ENCODE assay signal across 1 cellular context in genomic region chr5:178394074-178394473, GRCh38.
TF ChIP-seq lines count a peak whose summit lies in the region.

No MANE protein-coding gene starts in this region.

TF ChIP-seq in WTC11, 78 proteins besides CTCF, POLR2A, EP300 and RAD21 (continued from another document):
- TF ChIP-seq FOXJ3 (CRISPR knock-in tag; IDR thresholded peaks at IDR 0.05; ENCODE audit: borderline replicate concordance) (no peak), ZNF263 (CRISPR knock-in tag; IDR thresholded peaks at IDR 0.05; ENCODE audit: low read depth) (no peak), NFE2L1 (CRISPR knock-in tag; IDR thresholded peaks at IDR 0.05) (no peak), IRF2 (CRISPR knock-in tag; IDR thresholded peaks at IDR 0.05; ENCODE audit: borderline replicate concordance, low read depth) (no peak)
- TF ChIP-seq, protein P1, sequence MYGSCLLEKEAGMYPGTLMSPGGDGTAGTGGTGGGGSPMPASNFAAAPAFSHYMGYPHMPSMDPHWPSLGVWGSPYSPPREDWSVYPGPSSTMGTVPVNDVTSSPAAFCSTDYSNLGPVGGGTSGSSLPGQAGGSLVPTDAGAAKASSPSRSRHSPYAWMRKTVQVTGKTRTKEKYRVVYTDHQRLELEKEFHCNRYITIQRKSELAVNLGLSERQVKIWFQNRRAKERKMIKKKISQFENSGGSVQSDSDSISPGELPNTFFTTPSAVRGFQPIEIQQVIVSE (CRISPR knock-in tag; IDR thresholded peaks at IDR 0.05; ENCODE audit: borderline replicate concordance) = no peak
